Comparison of ENCODE assay signal across 14 cellular contexts in genomic region chr5:89315194-89315593, GRCh38.
DNase-seq lines count a peak whose midpoint lies in the region; ATAC-seq, FAIRE-seq and TF ChIP-seq lines count a peak whose summit lies in the region.
"Had no signal": no experiment of that assay in that cellular context is flagged by ENCODE, and none has a peak within 500 bp of the region (broad histone marks: within the 10 kb centered on the region; RNA-seq: fewer than 3 reads in every experiment).

No MANE protein-coding gene starts in this region.

- H3K4me1 Mint-ChIP-seq in astrocyte (ENCODE audit: low read depth, unreplicated experiment): peaks cover 26% of the 10 kb centered on the region

- TF ChIP-seq CTCF in astrocyte (IDR thresholded peaks at IDR 0.05; ENCODE audit: insufficient read depth, low read depth, low read length) (no peak), HepG2 (CRISPR knock-in tag; IDR thresholded peaks at IDR 0.05) (no peak), thoracic aorta (IDR thresholded peaks at IDR 0.05) (no peak)

- in situ Hi-C loops in HepG2 (cut with HindIII; ENCODE audit: extremely low pct_ligation_motif_present, low pct_unique_long_range_greater_than_20kb): no loop called here

- H3K79me2 ChIP-seq in astrocyte (ENCODE audit: insufficient read depth, low read length) (no peaks in the 10 kb centered on the region), HepG2 (ENCODE audit: insufficient read depth, low read length) (no peaks in the 10 kb centered on the region)

- no peaks in the 10 kb centered on the region for H3K9me3 Mint-ChIP-seq in astrocyte (ENCODE audit: unreplicated experiment)
- H3K9me3 Mint-ChIP-seq: effector memory CD8-positive, alpha-beta T cell; immature natural killer cell had no signal

- peak; percentile 75 for ATAC-seq in HepG2
- no peak for ATAC-seq in thoracic aorta (ENCODE audit: insufficient number of reproducible peaks, low FRiP score, low read depth)
- ATAC-seq in GM21381 (IDR thresholded peaks at IDR 0.05; ENCODE audit: unreplicated experiment): no peak
- ATAC-seq in HG03159 (IDR thresholded peaks at IDR 0.05; ENCODE audit: unreplicated experiment): no peak
- ATAC-seq: effector memory CD8-positive, alpha-beta T cell had no signal

- H3K4me2 ChIP-seq in astrocyte (ENCODE audit: low read length) (no peak overlapping the region), HepG2 (ENCODE audit: low read depth, low read length) (no peak overlapping the region)

- DNase-seq in NCI-H2196 (lab: John Stamatoyannopoulos, UW; ENCODE audit: unreplicated experiment) (peak; percentile 5), NCI-H2196 treated with DMSO at 0.1 percent for 48 hours (lab: John Stamatoyannopoulos, UW; ENCODE audit: unreplicated experiment) (no peak), astrocyte (ENCODE audit: low read depth) (peak; percentile 92), HepG2 (ENCODE audit: low spot score) (no peak), thoracic aorta (ENCODE audit: low spot score) (no peak), NCI-H2107 treated with DMSO at 0.1 percent for 48 hours (lab: John Stamatoyannopoulos, UW; ENCODE audit: unreplicated experiment) (no peak)
- DNase-seq: activated gamma-delta T cell treated with Interleukin-2 at 50 U/mL for 16 hours; effector memory CD8-positive, alpha-beta T cell; GDM1; immature natural killer cell; MV-4-11 had no signal

- no peaks in the 10 kb centered on the region for H3K27me3 Mint-ChIP-seq in astrocyte (ENCODE audit: low read depth, unreplicated experiment)
- H3K27me3 Mint-ChIP-seq: effector memory CD8-positive, alpha-beta T cell had no signal

- TF ChIP-seq POLR2A in HepG2 (IDR thresholded peaks at IDR 0.05; ENCODE audit: insufficient read depth in 1 of 2, low read depth in 2 of 2, low read length in 2 of 2): no peak

- TF ChIP-seq RAD21 in HepG2 (CRISPR knock-in tag; IDR thresholded peaks at IDR 0.05): no peak

- no peaks in the 10 kb centered on the region for H3K9me3 ChIP-seq in astrocyte (ENCODE audit: insufficient read depth, low read depth, low read length)
- no peaks in the 10 kb centered on the region for H3K9me3 ChIP-seq in HepG2 (ENCODE audit: low read length)
- no peaks in the 10 kb centered on the region for H3K9me3 ChIP-seq in thoracic aorta

- H3K9ac ChIP-seq in astrocyte (ENCODE audit: low read length) (no peak overlapping the region), HepG2 (ENCODE audit: insufficient read depth, low read depth, low read length) (no peak overlapping the region)

- H3K27me3 ChIP-seq in astrocyte (ENCODE audit: insufficient read depth, low read length) (no peaks in the 10 kb centered on the region), HepG2 (ENCODE audit: control insufficient read depth in 1 of 2, insufficient read depth in 2 of 2, low read length in 2 of 2) (no peaks in the 10 kb centered on the region), thoracic aorta (replicated peaks; ENCODE audit: insufficient read depth) (no peaks in the 10 kb centered on the region)

- H2AFZ ChIP-seq in astrocyte (ENCODE audit: low read depth, low read length): peak overlapping the region; percentile 42
- H2AFZ ChIP-seq in HepG2 (ENCODE audit: low read length): no peak overlapping the region

- no peak overlapping the region for H3K4me3 ChIP-seq in astrocyte (ENCODE audit: insufficient read depth, low read depth, low read length)
- H3K4me3 ChIP-seq in HepG2 (replicated peaks in 1 of 3; ENCODE audit: insufficient read depth in 1 of 3, low read depth in 2 of 3, low read length in 3 of 3): no peak overlapping the region
- H3K4me3 ChIP-seq in thoracic aorta: peak overlapping the region; percentile 45

- H3K36me3 ChIP-seq in astrocyte (ENCODE audit: insufficient read depth, low read length) (no peaks in the 10 kb centered on the region), HepG2 (replicated peaks in 1 of 2; ENCODE audit: control insufficient read depth in 1 of 2, insufficient read depth in 2 of 2, low read length in 2 of 2) (no peaks in the 10 kb centered on the region), thoracic aorta (no peaks in the 10 kb centered on the region)

- CTCF ChIA-PET in HepG2 (lab: Yijun Ruan, JAX; ENCODE audit: low intra/inter-chr PET ratio, low total read pairs): no interaction called here

- TF ChIP-seq EP300 in HepG2 (IDR thresholded peaks at IDR 0.05; ENCODE audit: low read depth in 2 of 2, low read length in 2 of 2) (no peak), HepG2 (CRISPR knock-in tag; IDR thresholded peaks at IDR 0.05; ENCODE audit: borderline replicate concordance) (no peak)

- intact Hi-C loops in HepG2 (cut with micrococcal nuclease; ENCODE audit: unreplicated experiment): no loop called here

- H4K20me1 ChIP-seq in astrocyte (ENCODE audit: insufficient read depth, low read length): no peaks in the 10 kb centered on the region
- no peaks in the 10 kb centered on the region for H4K20me1 ChIP-seq in HepG2 (ENCODE audit: insufficient read depth, low read length)

- no peaks in the 10 kb centered on the region for H3K36me3 Mint-ChIP-seq in astrocyte (ENCODE audit: low read depth, unreplicated experiment)
- H3K36me3 Mint-ChIP-seq: immature natural killer cell had no signal

- FAIRE-seq in astrocyte (lab: Jason Lieb, UNC) (no peak), HepG2 (lab: Jason Lieb, UNC) (no peak)
- FAIRE-seq: H54 had no signal

- no peak overlapping the region for H3K4me3 Mint-ChIP-seq in astrocyte (ENCODE audit: unreplicated experiment)
- H3K4me3 Mint-ChIP-seq: effector memory CD8-positive, alpha-beta T cell had no signal

- no TSS peak for BruUV-seq in HepG2 (replicated peaks; lab: Mats Ljungman, UMichigan)

- no peak overlapping the region for H3K27ac Mint-ChIP-seq in astrocyte (ENCODE audit: unreplicated experiment)
- H3K27ac Mint-ChIP-seq: effector memory CD8-positive, alpha-beta T cell had no signal

- H3K27ac ChIP-seq in astrocyte (ENCODE audit: low read depth, low read length) (peak overlapping the region; percentile 21), HepG2 (ENCODE audit: extremely low read length, insufficient read depth, low read length) (no peak overlapping the region), thoracic aorta (peak overlapping the region; percentile 49 to 61)

- POLR2A ChIA-PET in HepG2 (lab: Yijun Ruan, JAX): no interaction called here

- peaks cover 20% of the 10 kb centered on the region for H3K4me1 ChIP-seq in astrocyte (ENCODE audit: insufficient read depth, low read length)
- no peaks in the 10 kb centered on the region for H3K4me1 ChIP-seq in HepG2 (ENCODE audit: insufficient read depth, low read length)
- peaks cover 24 to 41% of the 10 kb centered on the region in 2 donors for H3K4me1 ChIP-seq in thoracic aorta (ENCODE audit: control insufficient read depth in 1 of 2, low read depth in 2 of 2)

- 1% methylated on average over 6 of the region's 6 CpGs for WGBS in HepG2 (ENCODE audit: low lambda C conversion rate)

TF ChIP-seq in HepG2, 621 proteins besides CTCF, POLR2A, EP300 and RAD21:
- TF ChIP-seq SOX5 (CRISPR knock-in tag; IDR thresholded peaks at IDR 0.05; ENCODE audit: borderline replicate concordance) (no peak), TRAFD1 (CRISPR knock-in tag; IDR thresholded peaks at IDR 0.05; ENCODE audit: borderline replicate concordance) (no peak), CBX2 (IDR thresholded peaks at IDR 0.05; ENCODE audit: low read depth, low read length) (no peak), CBX2 (CRISPR knock-in tag; IDR thresholded peaks at IDR 0.05; ENCODE audit: low read depth) (no peak), PAX8 (CRISPR knock-in tag; IDR thresholded peaks at IDR 0.05; ENCODE audit: borderline replicate concordance) (no peak), ZNF383 (CRISPR knock-in tag; IDR thresholded peaks at IDR 0.05; ENCODE audit: borderline replicate concordance) (no peak), MYPOP (CRISPR knock-in tag; IDR thresholded peaks at IDR 0.05) (no peak)

Comparison
In these comparisons a context has a peak if more than half of its experiments do, and no peak if none do; other contexts are left out.
1. DNase-seq: peak in NCI-H2196 (single experiment) and astrocyte (single experiment); none in NCI-H2196 treated with DMSO at 0.1 percent for 48 hours (single experiment), HepG2 (single experiment), thoracic aorta (single experiment) and NCI-H2107 treated with DMSO at 0.1 percent for 48 hours (single experiment).